In the genomic region with DNA sequence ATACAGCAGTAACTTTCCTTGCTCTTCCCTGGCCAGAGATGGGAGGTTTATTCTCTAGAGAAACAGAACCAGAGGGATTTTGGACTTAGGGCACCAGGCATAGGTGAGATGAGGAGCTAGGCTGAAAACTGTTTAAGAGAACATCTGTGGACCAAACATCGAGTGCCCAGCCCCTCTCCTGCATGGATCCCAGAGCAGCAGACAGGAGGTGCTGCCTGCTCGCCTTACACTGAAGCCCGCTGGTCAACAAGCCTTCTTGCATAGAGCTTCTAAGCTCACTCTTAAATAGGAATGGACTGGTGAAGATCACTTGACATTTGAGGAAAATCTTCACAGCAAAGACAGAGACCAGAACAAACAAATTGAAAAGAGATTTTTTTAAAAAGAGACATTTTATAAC, we compare ENCODE assay signal across 15 cellular contexts. TPM values are rescaled to one million over a fixed set of nuclear protein-coding genes. Genes with fewer than 3 reads are reported as not detected.
"Had no signal": no experiment of that assay in that cellular context is flagged by ENCODE, and none has a peak within 500 bp of the region (broad histone marks: within the 10 kb centered on the region; RNA-seq: fewer than 3 reads in every experiment).

No MANE protein-coding gene starts in this region.

- H3K27ac Mint-ChIP-seq: nephron progenitor cell, T-cell had no signal

- H3K9me3 ChIP-seq: adrenal gland, esophagus squamous epithelium, sigmoid colon, spleen had no signal

- FAIRE-seq: colon had no signal

- ATAC-seq: T-cell had no signal

- H3K27me3 ChIP-seq: adrenal gland, esophagus squamous epithelium, sigmoid colon, spleen had no signal

- H3K27ac ChIP-seq: adrenal gland, cardiac muscle cell, esophagus squamous epithelium, sigmoid colon had no signal

- H3K4me1 Mint-ChIP-seq: nephron progenitor cell had no signal

- H3K4me3 Mint-ChIP-seq: activated naive CD4-positive, alpha-beta T cell treated with anti-CD3 and anti-CD28 coated beads, Interleukin-2, amount 50 U/mL, for 24 hours; nephron progenitor cell; T-cell had no signal

- H3K4me3 ChIP-seq: adrenal gland, cardiac muscle cell, esophagus squamous epithelium, sigmoid colon, spleen had no signal

- DNase-seq: activated CD4-positive, alpha-beta T cell treated with anti-CD3 and anti-CD28 coated beads, Interleukin-2, amount 50 U/mL, for 48 hours; adrenal gland; esophagus squamous epithelium; glutamatergic neuron; hypothalamus; kidney glomerular epithelial cell; mesendoderm; nephron progenitor cell; sigmoid colon; spleen; T-cell; T1000 had no signal

- H3K4me1 ChIP-seq: adrenal gland, esophagus squamous epithelium, sigmoid colon had no signal

- H3K27me3 Mint-ChIP-seq: activated naive CD4-positive, alpha-beta T cell treated with anti-CD3 and anti-CD28 coated beads, Interleukin-2, amount 50 U/mL, for 24 hours; T-cell had no signal

- H3K9me3 Mint-ChIP-seq: activated naive CD4-positive, alpha-beta T cell treated with anti-CD3 and anti-CD28 coated beads, Interleukin-2, amount 50 U/mL, for 24 hours; nephron progenitor cell; T-cell had no signal

- H3K36me3 ChIP-seq: adrenal gland, cardiac muscle cell, esophagus squamous epithelium, sigmoid colon had no signal

RNA-seq across cellular contexts. Expression of gene PARP15, which starts 41.2 kb away (rescaled TPM):
- total RNA-seq: cardiac muscle cell had no signal
